In genomic region chr5:164370841-164371240, GRCh38 we compare ENCODE assay signal across 14 cellular contexts.
DNase-seq lines count a peak whose midpoint lies in the region; TF ChIP-seq lines count a peak whose summit lies in the region.
"Had no signal": no experiment of that assay in that cellular context is flagged by ENCODE, and none has a peak within 500 bp of the region (broad histone marks: within the 10 kb centered on the region; RNA-seq: fewer than 3 reads in every experiment).

No MANE protein-coding gene starts in this region.

- no peaks in the 10 kb centered on the region for H3K4me1 Mint-ChIP-seq in neural progenitor cell

- no peaks in the 10 kb centered on the region for H3K27me3 Mint-ChIP-seq in neural progenitor cell (ENCODE audit: insufficient read depth, low read depth)

- DNase-seq in HPDE6-E6E7 (ENCODE audit: extremely low spot score), result peak; percentile 32
- DNase-seq in NCI-H226, result peak; percentile 26
- peak; percentile 91 for DNase-seq in SW480 (ENCODE audit: low spot score)
- peak; percentile 13 for DNase-seq in osteoblast (ENCODE audit: insufficient read length, low spot score, missing footprints)
- DNase-seq in neural progenitor cell (ENCODE audit: low spot score), result no peak
- DNase-seq in superior temporal gyrus (ENCODE audit: extremely low spot score), result no peak
- no peak for DNase-seq in NCI-H1436 (lab: John Stamatoyannopoulos, UW)
- DNase-seq: CD8-positive, alpha-beta T cell; GOT3; NCI-H1048; NCI-H1694 treated with DMSO at 0.1 percent for 48 hours; NCI-H2171; NCI-H510A treated with DMSO at 0.1 percent for 48 hours; SHP77 treated with DMSO at 0.1 percent for 48 hours had no signal

- H2AFZ ChIP-seq in osteoblast (ENCODE audit: low read length) (no peak overlapping the region), neural progenitor cell (replicated peaks) (no peak overlapping the region)

- H3K36me3 Mint-ChIP-seq in neural progenitor cell, result no peaks in the 10 kb centered on the region
- H3K36me3 Mint-ChIP-seq: CD8-positive, alpha-beta T cell had no signal

- H3K27me3 ChIP-seq in osteoblast (ENCODE audit: insufficient read depth, low read length), result no peaks in the 10 kb centered on the region
- no peaks in the 10 kb centered on the region for H3K27me3 ChIP-seq in neural progenitor cell

- TF ChIP-seq CTCF in osteoblast (IDR thresholded peaks at IDR 0.05; ENCODE audit: extremely low read depth, low read depth, low read length), result no peak
- TF ChIP-seq CTCF in neural progenitor cell (IDR thresholded peaks at IDR 0.05), result no peak

- no peak overlapping the region for H3K9ac ChIP-seq in neural progenitor cell

- no peak overlapping the region for H3K4me3 ChIP-seq in osteoblast (ENCODE audit: insufficient read depth, low read length)
- H3K4me3 ChIP-seq in neural progenitor cell, result no peak overlapping the region

- no peaks in the 10 kb centered on the region for H3K9me3 Mint-ChIP-seq in neural progenitor cell

- H3K4me1 ChIP-seq in osteoblast (ENCODE audit: insufficient read depth, low read length) (no peaks in the 10 kb centered on the region), neural progenitor cell (no peaks in the 10 kb centered on the region)

- H4K20me1 ChIP-seq in osteoblast (ENCODE audit: insufficient read depth, low read length) (no peaks in the 10 kb centered on the region), neural progenitor cell (ENCODE audit: low read depth) (no peaks in the 10 kb centered on the region)

- H3F3A ChIP-seq in neural progenitor cell (ENCODE audit: low read depth), result no peaks in the 10 kb centered on the region

- H3K9me3 ChIP-seq in osteoblast (ENCODE audit: low read depth, low read length) (no peaks in the 10 kb centered on the region), neural progenitor cell (ENCODE audit: low read depth) (no peaks in the 10 kb centered on the region)

- H3K4me2 ChIP-seq in osteoblast (ENCODE audit: insufficient read depth, low read length) (no peak overlapping the region), neural progenitor cell (no peak overlapping the region)

- H3K36me3 ChIP-seq in osteoblast (ENCODE audit: insufficient read depth, low read length) (no peaks in the 10 kb centered on the region), neural progenitor cell (no peaks in the 10 kb centered on the region)

- no peak overlapping the region for H3K27ac Mint-ChIP-seq in neural progenitor cell
- H3K27ac Mint-ChIP-seq: CD8-positive, alpha-beta T cell had no signal

- H3K27ac ChIP-seq in osteoblast (ENCODE audit: low read depth, low read length) (no peak overlapping the region), neural progenitor cell (no peak overlapping the region)

- H3K4me3 Mint-ChIP-seq in neural progenitor cell, result no peak overlapping the region
- H3K4me3 Mint-ChIP-seq: CD8-positive, alpha-beta T cell had no signal

- H3K79me2 ChIP-seq in osteoblast (ENCODE audit: insufficient read depth, low read length), result no peaks in the 10 kb centered on the region
- H3K79me2 ChIP-seq in neural progenitor cell (ENCODE audit: low read depth), result no peaks in the 10 kb centered on the region

Comparison
In these comparisons a context has a peak if more than half of its experiments do, and no peak if none do; other contexts are left out.
1. DNase-seq: peak in HPDE6-E6E7 (single experiment), NCI-H226 (single experiment), SW480 (single experiment) and osteoblast (single experiment); none in neural progenitor cell (single experiment), superior temporal gyrus (single experiment) and NCI-H1436 (single experiment).